ENCODE assay signal across 1 cellular context in genomic region chr4:129095811-129096454, GRCh38.
TF ChIP-seq lines count a peak whose summit lies in the region.

C4orf33 (plus strand) TSS chr4:129096152; CDS start chr4:129102611, 6,459 bp downstream.

TF ChIP-seq in K562, 482 proteins besides CTCF, POLR2A, EP300 and RAD21 (continued from another document and continues in another):
- TF ChIP-seq ZFP30 (CRISPR knock-in tag; IDR thresholded peaks at IDR 0.05; ENCODE audit: borderline replicate concordance) = no peak
- no peak for TF ChIP-seq SOX6 (IDR thresholded peaks at IDR 0.05)
- TF ChIP-seq ZNF23 (CRISPR knock-in tag; IDR thresholded peaks at IDR 0.05) = no peak
- TF ChIP-seq ZNF212 (CRISPR knock-in tag; IDR thresholded peaks at IDR 0.05) = no peak
- TF ChIP-seq HEY1 (CRISPR knock-in tag; IDR thresholded peaks at IDR 0.05; ENCODE audit: borderline replicate concordance) = no peak
- no peak for TF ChIP-seq RBM22 (IDR thresholded peaks at IDR 0.05; ENCODE audit: low read depth, low read length, poor library complexity, severe bottlenecking)
- TF ChIP-seq CBX2 (IDR thresholded peaks at IDR 0.05; ENCODE audit: insufficient read depth, low read length, poor library complexity, severe bottlenecking) = no peak
- no peak for TF ChIP-seq DDX20 (tag; IDR thresholded peaks at IDR 0.05; ENCODE audit: low read depth)
- no peak for TF ChIP-seq ZNF586 (CRISPR knock-in tag; conservative IDR thresholded peaks at IDR 0.05)
- no peak for TF ChIP-seq TARDBP (IDR thresholded peaks at IDR 0.05)
- TF ChIP-seq RB1 (IDR thresholded peaks at IDR 0.05; ENCODE audit: low read depth) = no peak
- peak; percentile 58; the same call in 1 of the 2 replicates for TF ChIP-seq POLR2AphosphoS5 (IDR thresholded peaks at IDR 0.05; ENCODE audit: control insufficient read depth, insufficient read depth, low read depth, low read length)
- TF ChIP-seq CREB3L1 (IDR thresholded peaks at IDR 0.05; ENCODE audit: borderline replicate concordance, low read depth) = no peak
- TF ChIP-seq GTF2E2 (tag; IDR thresholded peaks at IDR 0.05) = no peak
- TF ChIP-seq KLF10 (CRISPR knock-in tag; IDR thresholded peaks at IDR 0.05) = no peak
- TF ChIP-seq ZNF717 (CRISPR knock-in tag; IDR thresholded peaks at IDR 0.05) = no peak
- TF ChIP-seq SMAD3 (CRISPR knock-in tag; conservative IDR thresholded peaks at IDR 0.05) = no peak
- TF ChIP-seq ID3 (CRISPR knock-in tag; IDR thresholded peaks at IDR 0.05) = no peak
- TF ChIP-seq ID3 (tag; IDR thresholded peaks at IDR 0.05) = no peak
- TF ChIP-seq TAL1 (IDR thresholded peaks at IDR 0.05) = no peak
- TF ChIP-seq FOXO4 (CRISPR knock-in tag; IDR thresholded peaks at IDR 0.05) = no peak
- TF ChIP-seq ZNF766 (CRISPR knock-in tag; conservative IDR thresholded peaks at IDR 0.05) = no peak
- TF ChIP-seq ATF2 (CRISPR knock-in tag; IDR thresholded peaks at IDR 0.05) = no peak
- TF ChIP-seq E2F5 (CRISPR knock-in tag; IDR thresholded peaks at IDR 0.05) = no peak
- no peak for TF ChIP-seq TCF7 (IDR thresholded peaks at IDR 0.05; ENCODE audit: borderline replicate concordance)
- no peak for TF ChIP-seq HBP1 (CRISPR knock-in tag; IDR thresholded peaks at IDR 0.05)
- no peak for TF ChIP-seq ZNF780A (CRISPR knock-in tag; IDR thresholded peaks at IDR 0.05)
- TF ChIP-seq SRSF7 (optimal IDR thresholded peaks at IDR 0.05; ENCODE audit: low read depth, low read length) = no peak
- no peak for TF ChIP-seq TFE3 (CRISPR knock-in tag; IDR thresholded peaks at IDR 0.05)
- no peak; the same call in 1 of the 2 replicates for TF ChIP-seq NCOR1 (IDR thresholded peaks at IDR 0.05)
- no peak for TF ChIP-seq HIVEP1 (CRISPR knock-in tag; IDR thresholded peaks at IDR 0.05)
- TF ChIP-seq NFYB (IDR thresholded peaks at IDR 0.05; ENCODE audit: extremely low read depth, insufficient read length) = no peak
- no peak for TF ChIP-seq CSDE1 (IDR thresholded peaks at IDR 0.05)
- TF ChIP-seq ZNF324 (CRISPR knock-in tag; IDR thresholded peaks at IDR 0.05) = no peak
- TF ChIP-seq CHAMP1 (IDR thresholded peaks at IDR 0.05) = no peak
- TF ChIP-seq TEAD4 (IDR thresholded peaks at IDR 0.05; ENCODE audit: low read length) = peak; percentile 34; the same call in 1 of the 2 replicates
- no peak for TF ChIP-seq TEAD4 (CRISPR knock-in tag; IDR thresholded peaks at IDR 0.05; ENCODE audit: borderline replicate concordance)
- no peak for TF ChIP-seq ZBTB12 (CRISPR knock-in tag; IDR thresholded peaks at IDR 0.05)
- TF ChIP-seq ARID1B (IDR thresholded peaks at IDR 0.05) = 0 out of 2 replicates have a peak, but pooled peaks have one; percentile 43
- TF ChIP-seq UBTF (IDR thresholded peaks at IDR 0.05; ENCODE audit: borderline replicate concordance in 1 of 2, low read depth in 2 of 2, low read length in 2 of 2) = 0 out of 4 replicates have a peak, but pooled peaks of 1 of the 2 experiments have one; percentile 36
- 0 out of 2 replicates have a peak, but pooled peaks have one; percentile 25 for TF ChIP-seq NR2C1 (IDR thresholded peaks at IDR 0.05)
- no peak for TF ChIP-seq NR2C1 (tag; IDR thresholded peaks at IDR 0.05)
- peak; percentile 77 for TF ChIP-seq BRD9 (IDR thresholded peaks at IDR 0.05; ENCODE audit: low read depth, partially characterized antibody)
- no peak for TF ChIP-seq MLX (CRISPR knock-in tag; conservative IDR thresholded peaks at IDR 0.05)
- TF ChIP-seq ZNF707 (CRISPR knock-in tag; conservative IDR thresholded peaks at IDR 0.05) = no peak
- TF ChIP-seq FOXP1 (CRISPR knock-in tag; IDR thresholded peaks at IDR 0.05) = no peak
- no peak for TF ChIP-seq PPARD (CRISPR knock-in tag; IDR thresholded peaks at IDR 0.05)
- no peak for TF ChIP-seq ZNF644 (tag; IDR thresholded peaks at IDR 0.05; ENCODE audit: low read depth)
- TF ChIP-seq SFPQ (IDR thresholded peaks at IDR 0.05; ENCODE audit: low read depth, low read length) = no peak
- no peak for TF ChIP-seq ZNF3 (CRISPR knock-in tag; IDR thresholded peaks at IDR 0.05)
- no peak for TF ChIP-seq ZNF589 (CRISPR knock-in tag; IDR thresholded peaks at IDR 0.05; ENCODE audit: low read depth)
- peak; percentile 74; the same call in 1 of the 2 replicates for TF ChIP-seq POLR2H (tag; IDR thresholded peaks at IDR 0.05; ENCODE audit: low read depth)
